2 cellular contexts compared by ENCODE assay signal in the genomic region with DNA sequence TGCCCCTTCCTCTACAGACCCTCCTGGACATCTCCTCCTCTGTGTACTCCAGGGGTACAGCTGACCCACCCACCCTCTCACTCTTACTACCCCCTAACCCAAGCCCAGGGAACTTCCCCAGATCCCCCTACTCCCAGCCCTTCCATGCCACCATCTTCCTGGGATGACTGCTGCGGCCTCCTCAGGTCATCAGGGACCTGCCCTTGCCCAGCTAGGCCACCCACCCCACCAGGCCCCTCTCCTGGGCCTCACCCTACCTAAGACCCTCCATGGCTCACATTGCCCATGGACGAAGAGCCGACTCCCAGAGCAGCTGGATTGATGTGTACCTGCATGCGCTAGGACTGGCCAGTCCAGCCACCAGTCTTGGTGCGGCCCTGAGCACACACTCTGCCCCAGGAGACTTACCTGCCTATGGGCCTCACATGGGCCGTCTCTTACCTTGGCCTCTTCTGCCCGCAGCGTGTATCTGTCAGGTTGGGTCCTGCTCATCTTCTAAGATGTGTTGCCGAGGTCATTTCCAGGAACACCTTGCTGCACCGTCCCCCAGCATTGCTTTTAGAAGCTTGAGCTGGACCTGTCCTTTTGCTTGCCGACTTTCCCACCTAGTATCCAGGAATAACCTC.
TF ChIP-seq lines count a peak whose summit lies in the region.

No MANE protein-coding gene starts in this region.

TF ChIP-seq in IMR-90, 13 proteins besides CTCF, POLR2A, EP300 and RAD21:
- TF ChIP-seq FOS (IDR thresholded peaks at IDR 0.05; ENCODE audit: low read depth, low read length) (no peak), MAFK (IDR thresholded peaks at IDR 0.05; ENCODE audit: low read depth, low read length) (no peak), CHD1 (IDR thresholded peaks at IDR 0.05; ENCODE audit: low read depth, low read length) (no peak), NFE2L2 (IDR thresholded peaks at IDR 0.05; ENCODE audit: low read depth, low read length) (no peak), MXI1 (IDR thresholded peaks at IDR 0.05; ENCODE audit: borderline replicate concordance, low read depth, low read length) (no peak), SMC3 (IDR thresholded peaks at IDR 0.05; ENCODE audit: low read depth, low read length) (no peak), BHLHE40 (IDR thresholded peaks at IDR 0.05; ENCODE audit: low read depth, low read length) (no peak), CEBPB (IDR thresholded peaks at IDR 0.05; ENCODE audit: low read depth, low read length) (no peak)
- TF ChIP-seq, protein P1, sequence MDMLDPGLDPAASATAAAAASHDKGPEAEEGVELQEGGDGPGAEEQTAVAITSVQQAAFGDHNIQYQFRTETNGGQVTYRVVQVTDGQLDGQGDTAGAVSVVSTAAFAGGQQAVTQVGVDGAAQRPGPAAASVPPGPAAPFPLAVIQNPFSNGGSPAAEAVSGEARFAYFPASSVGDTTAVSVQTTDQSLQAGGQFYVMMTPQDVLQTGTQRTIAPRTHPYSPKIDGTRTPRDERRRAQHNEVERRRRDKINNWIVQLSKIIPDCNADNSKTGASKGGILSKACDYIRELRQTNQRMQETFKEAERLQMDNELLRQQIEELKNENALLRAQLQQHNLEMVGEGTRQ (IDR thresholded peaks at IDR 0.05; ENCODE audit: low read depth, low read length): no peak
TF ChIP-seq in IMR-90: peak in this region for 0.

TF ChIP-seq in HepG2, 621 proteins besides CTCF, POLR2A, EP300 and RAD21:
- TF ChIP-seq, protein P2, sequence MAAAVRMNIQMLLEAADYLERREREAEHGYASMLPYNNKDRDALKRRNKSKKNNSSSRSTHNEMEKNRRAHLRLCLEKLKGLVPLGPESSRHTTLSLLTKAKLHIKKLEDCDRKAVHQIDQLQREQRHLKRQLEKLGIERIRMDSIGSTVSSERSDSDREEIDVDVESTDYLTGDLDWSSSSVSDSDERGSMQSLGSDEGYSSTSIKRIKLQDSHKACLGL (CRISPR knock-in tag; IDR thresholded peaks at IDR 0.05): no peak
- TF ChIP-seq AKAP8 (CRISPR knock-in tag; IDR thresholded peaks at IDR 0.05): 0 out of 2 replicates have a peak, but pooled peaks have one; percentile 19
